Comparison of ENCODE assay signal across 8 cellular contexts in the genomic region with DNA sequence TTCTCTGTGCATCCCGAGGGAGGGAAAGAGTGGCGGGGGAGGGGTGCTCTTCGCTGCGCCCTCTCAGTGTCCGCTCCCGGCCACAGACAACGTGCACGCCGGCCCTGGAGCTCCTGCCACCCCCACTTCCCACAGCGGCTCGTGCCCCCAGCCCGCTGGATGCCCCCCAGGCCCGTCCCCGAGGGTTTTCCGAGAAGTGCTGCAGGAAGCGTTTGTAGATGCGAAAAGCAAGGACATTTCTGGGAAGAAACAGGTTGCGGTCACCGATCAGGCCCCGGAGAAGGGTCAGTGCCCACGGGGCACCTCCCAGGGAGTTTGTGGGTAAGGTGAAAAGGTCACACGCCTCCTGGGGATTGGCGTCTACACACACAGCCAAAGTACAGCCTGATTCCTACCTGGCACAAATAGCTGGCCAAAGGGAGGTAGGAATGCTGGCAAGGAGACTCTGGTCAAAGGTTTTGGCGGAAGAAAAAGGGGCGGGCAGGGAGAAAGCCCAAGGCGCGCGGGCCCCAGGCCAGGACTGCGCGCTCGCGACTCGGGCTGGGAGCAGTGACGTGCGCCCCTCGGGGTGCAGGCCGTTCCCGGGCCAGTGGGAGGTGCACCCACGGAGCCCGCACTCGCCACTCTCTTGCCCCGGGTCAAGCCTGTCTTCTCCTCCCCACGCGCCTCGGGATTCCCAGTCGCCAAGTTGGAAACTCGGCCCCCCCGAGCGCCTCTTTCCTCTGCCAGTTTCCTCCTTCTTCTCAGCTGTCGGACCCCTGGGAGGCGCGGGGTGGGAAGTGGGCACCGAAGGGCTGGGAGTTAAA. TPM values are rescaled to one million over a fixed set of nuclear protein-coding genes. Genes with fewer than 3 reads are reported as not detected.
A peak's percentile ranks its signal among the peaks of the same experiment; 100 is the strongest.
DNase-seq lines count a peak whose midpoint lies in the region; ATAC-seq and TF ChIP-seq lines count a peak whose summit lies in the region.

No MANE protein-coding gene starts in this region.

- H4K20me1 ChIP-seq in neural progenitor cell (ENCODE audit: low read depth) = no peaks in the 10 kb centered on the region

- H3K27ac Mint-ChIP-seq in activated T-cell treated with anti-CD3 and anti-CD28 coated beads, Interleukin-2, amount 50 U/mL, for 24 hours = no peak overlapping the region
- H3K27ac Mint-ChIP-seq in neural progenitor cell = peak overlapping the region; percentile 79

- peaks cover 38% of the 10 kb centered on the region for H3F3A ChIP-seq in neural progenitor cell (ENCODE audit: low read depth)

- DNase-seq in A172 (ENCODE audit: low spot score) (peak; percentile 66), H4 (ENCODE audit: low spot score) (peak; percentile 16), foreskin fibroblast (peak; percentile 81 to 94), neural progenitor cell (ENCODE audit: low spot score) (peak; percentile 67), dedifferentiated amniotic fluid mesenchymal stem cell (ENCODE audit: extremely low spot score) (no peak), SIG-M5 (lab: John Stamatoyannopoulos, UW) (no peak)
- DNase-seq in activated T-cell treated with anti-CD3 and anti-CD28 coated beads, Interleukin-2, amount 50 U/mL, for 24 hours = peak; percentile 38

- peak overlapping the region; percentile 80 for H2AFZ ChIP-seq in neural progenitor cell (replicated peaks)

- peak overlapping the region; percentile 54 for H3K4me3 Mint-ChIP-seq in activated T-cell treated with anti-CD3 and anti-CD28 coated beads, Interleukin-2, amount 50 U/mL, for 24 hours
- H3K4me3 Mint-ChIP-seq in neural progenitor cell = peak overlapping the region; percentile 98

- H3K27me3 ChIP-seq in neural progenitor cell = peaks cover 79% of the 10 kb centered on the region

- H3K4me2 ChIP-seq in neural progenitor cell = peak overlapping the region; percentile 97

- peaks cover 70% of the 10 kb centered on the region for H3K27me3 Mint-ChIP-seq in activated T-cell treated with anti-CD3 and anti-CD28 coated beads, Interleukin-2, amount 50 U/mL, for 24 hours
- peaks cover 9% of the 10 kb centered on the region for H3K27me3 Mint-ChIP-seq in neural progenitor cell (ENCODE audit: insufficient read depth, low read depth)

- no peak for ATAC-seq in HG02763 (IDR thresholded peaks at IDR 0.05; ENCODE audit: unreplicated experiment)

- H3K4me1 Mint-ChIP-seq in activated T-cell treated with anti-CD3 and anti-CD28 coated beads, Interleukin-2, amount 50 U/mL, for 24 hours (ENCODE audit: low read depth) = peaks cover 28% of the 10 kb centered on the region
- H3K4me1 Mint-ChIP-seq in neural progenitor cell = peaks cover 39% of the 10 kb centered on the region

- H3K9ac ChIP-seq in neural progenitor cell = no peak overlapping the region

- no peaks in the 10 kb centered on the region for H3K36me3 Mint-ChIP-seq in activated T-cell treated with anti-CD3 and anti-CD28 coated beads, Interleukin-2, amount 50 U/mL, for 24 hours (ENCODE audit: low read depth)
- no peaks in the 10 kb centered on the region for H3K36me3 Mint-ChIP-seq in neural progenitor cell

- peaks cover 28% of the 10 kb centered on the region for H3K4me1 ChIP-seq in neural progenitor cell

- TF ChIP-seq CTCF in foreskin fibroblast (IDR thresholded peaks at IDR 0.05; ENCODE audit: low read depth, low read length) (no peak), neural progenitor cell (IDR thresholded peaks at IDR 0.05) (no peak)

- H3K27ac ChIP-seq in neural progenitor cell = no peak overlapping the region

- H3K36me3 ChIP-seq in neural progenitor cell = no peaks in the 10 kb centered on the region

- H3K9me3 Mint-ChIP-seq in activated T-cell treated with anti-CD3 and anti-CD28 coated beads, Interleukin-2, amount 50 U/mL, for 24 hours = no peaks in the 10 kb centered on the region
- H3K9me3 Mint-ChIP-seq in neural progenitor cell = no peaks in the 10 kb centered on the region

- no peaks in the 10 kb centered on the region for H3K79me2 ChIP-seq in neural progenitor cell (ENCODE audit: low read depth)

- H3K4me3 ChIP-seq in foreskin fibroblast (ENCODE audit: low read depth in 1 of 2, low read length in 2 of 2) (peak overlapping the region; percentile 55 to 71), neural progenitor cell (peak overlapping the region; percentile 73)

- no peaks in the 10 kb centered on the region for H3K9me3 ChIP-seq in neural progenitor cell (ENCODE audit: low read depth)

RNA-seq across cellular contexts. Expression of gene NRP1, which starts 1.5 kb away (rescaled TPM):
- 134 and 136 TPM in 2 replicates for total RNA-seq in A172 (2014; rRNA removed; shearing (Covaris generic))
- 34.9 and 39.6 TPM in 2 replicates for total RNA-seq in H4 (2014; rRNA removed; shearing (Covaris generic))
- total RNA-seq in neural progenitor cell (ENCODE audit: low replicate concordance) = 1.9 and 2.0 TPM in 2 replicates

Comparison
In these comparisons a context has a peak if more than half of its experiments do, and no peak if none do; other contexts are left out.
1. DNase-seq: peak in A172 (single experiment), H4 (single experiment), activated T-cell treated with anti-CD3 and anti-CD28 coated beads, Interleukin-2, amount 50 U/mL, for 24 hours (single experiment), foreskin fibroblast (2 of 2) and neural progenitor cell (single experiment); none in dedifferentiated amniotic fluid mesenchymal stem cell (single experiment) and SIG-M5 (single experiment).
2. RNA of gene NRP1, which starts 1.5 kb away (total RNA-seq): 134 to 136 TPM in A172 and 34.9 to 39.6 TPM in H4; 1.9 to 2.0 TPM in neural progenitor cell; every median in the first group is over 10 times any median in the second.